Comparison of ENCODE assay signal across 8 cellular contexts in the genomic region with DNA sequence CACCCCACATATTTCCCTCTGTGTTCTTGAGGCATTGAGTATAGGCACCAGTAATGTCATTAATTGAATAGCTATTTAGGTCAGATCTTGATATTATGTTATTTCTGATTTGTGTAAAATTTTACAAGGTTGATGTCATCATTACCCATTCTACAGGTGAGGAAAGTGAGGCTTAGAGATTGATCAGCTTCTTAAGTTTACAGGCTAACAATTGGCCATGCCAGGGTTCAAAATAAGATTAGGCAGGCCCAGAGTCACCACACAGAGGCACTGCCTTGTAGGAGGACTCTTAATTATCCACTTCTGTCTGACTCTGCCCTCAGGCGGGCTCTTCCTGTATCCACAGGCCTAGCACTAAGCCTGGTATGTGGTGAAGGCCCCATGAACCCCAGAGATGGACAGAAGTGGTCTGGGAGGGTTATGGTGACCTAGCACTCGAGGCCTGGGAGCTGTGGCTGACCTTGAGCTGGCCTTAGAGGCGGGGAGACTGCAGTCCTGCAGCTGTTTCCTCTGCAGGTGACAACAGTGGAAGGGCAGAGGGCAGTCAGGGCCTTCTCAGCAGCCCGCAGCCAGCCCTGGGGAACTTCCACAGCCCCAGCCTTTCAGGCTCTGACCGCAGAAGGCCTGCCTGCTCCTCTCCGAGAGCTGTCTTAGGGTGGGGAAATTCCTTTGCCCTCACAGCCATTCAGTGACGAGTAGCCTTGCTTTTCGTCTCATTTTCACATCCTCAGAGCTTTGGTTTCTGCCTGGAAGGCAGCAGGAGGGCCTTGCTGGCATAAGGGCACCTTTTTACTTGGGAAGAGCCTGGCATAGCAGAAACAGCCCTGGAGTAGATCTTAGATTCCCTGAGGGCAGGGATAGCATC. TPM values are rescaled to one million over a fixed set of nuclear protein-coding genes. Genes with fewer than 3 reads are reported as not detected.
DNase-seq lines count a peak whose midpoint lies in the region; ATAC-seq and TF ChIP-seq lines count a peak whose summit lies in the region.

No MANE protein-coding gene starts in this region.

- POLR2A ChIA-PET in activated B cell treated with CpG ODN at 0.5 μM for 24 hours (lab: Charles Lee), result interaction anchor here (0.6 to 2.9 kb wide), 13 partner anchors 10 to 338 kb away, joined by 3 to 38 read pairs (median 3); a partner anchor contains a TSS

- H3K4me1 ChIP-seq in left lung, result peaks cover 0 to 11% of the 10 kb centered on the region in 2 donors

- H3K4me3 Mint-ChIP-seq in activated B cell treated with CpG ODN at 0.5 μM for 24 hours, result peak overlapping the region; percentile 35

- peaks cover 45% of the 10 kb centered on the region for H3K36me3 Mint-ChIP-seq in activated B cell treated with CpG ODN at 0.5 μM for 24 hours (ENCODE audit: low read depth)

- no peaks in the 10 kb centered on the region for H3K9me3 Mint-ChIP-seq in activated B cell treated with CpG ODN at 0.5 μM for 24 hours

- peaks cover 38% of the 10 kb centered on the region for H3K4me1 Mint-ChIP-seq in activated B cell treated with CpG ODN at 0.5 μM for 24 hours

- H3K27me3 Mint-ChIP-seq in activated B cell treated with CpG ODN at 0.5 μM for 24 hours, result no peaks in the 10 kb centered on the region

- no peaks in the 10 kb centered on the region for H3K9me3 ChIP-seq in left lung

- intact Hi-C loops in activated B cell treated with CpG ODN at 0.5 μM for 24 hours (cut with micrococcal nuclease) (loop anchor here (1.0 to 2.0 kb wide), 4 partner anchors 10 to 26 kb away; no protein-coding TSS in a partner anchor), left lung (cut with DNase I) (no loop called here)

- no peak overlapping the region for H3K4me3 ChIP-seq in left lung

- DNase-seq in activated B cell treated with CpG ODN at 0.5 μM for 24 hours, result peak; percentile 56
- DNase-seq in left lung, result no peak
- no peak for DNase-seq in NCI-H2227 (lab: John Stamatoyannopoulos, UW; ENCODE audit: unreplicated experiment)
- no peak for DNase-seq in NCI-H1930 (lab: John Stamatoyannopoulos, UW)
- no peak for DNase-seq in NCI-H2029 treated with DMSO at 0.1 percent for 48 hours (lab: John Stamatoyannopoulos, UW)
- DNase-seq in NCI-H524 treated with DMSO at 0.1 percent for 48 hours (lab: John Stamatoyannopoulos, UW), result no peak

- no peak for TF ChIP-seq CTCF in activated B cell treated with CpG ODN at 0.5 μM for 24 hours (IDR thresholded peaks at IDR 0.05)
- no peak for TF ChIP-seq CTCF in left lung (IDR thresholded peaks at IDR 0.05)

- H3K27me3 ChIP-seq in left lung, result no peaks in the 10 kb centered on the region

- peak overlapping the region in 1 of 2 donors; percentile 23 for H3K27ac ChIP-seq in left lung

- peaks cover 0 to 93% of the 10 kb centered on the region in 2 donors for H3K36me3 ChIP-seq in left lung

- peak overlapping the region; percentile 91 for H3K27ac Mint-ChIP-seq in activated B cell treated with CpG ODN at 0.5 μM for 24 hours

- CTCF ChIA-PET in activated B cell treated with CpG ODN at 0.5 μM for 24 hours (lab: Charles Lee), result interaction anchor here (0.8 to 2.6 kb wide), 5 partner anchors 18 to 50 kb away, joined by 3 to 17 read pairs (median 4); no protein-coding TSS in a partner anchor

- ATAC-seq in GM18861 (IDR thresholded peaks at IDR 0.05; ENCODE audit: unreplicated experiment) (peak; percentile 84), HG02840 (IDR thresholded peaks at IDR 0.05; ENCODE audit: low FRiP score, unreplicated experiment) (peak; percentile 83), activated B cell treated with CpG ODN at 0.5 μM for 24 hours (ENCODE audit: low read depth) (peak; percentile 97), left lung (peak; percentile 41)

RNA-seq across cellular contexts. Expression of a gene that starts 12.2 kb away (rescaled TPM):
- total RNA-seq in activated B cell treated with CpG ODN at 0.5 μM for 24 hours (27.1 and 30.3 TPM in 2 replicates), left lung (10 to 100 TPM; 22.8 to 33.4 TPM)

RNA-seq across cellular contexts. Expression of a gene that starts 24.2 kb away (rescaled TPM):
- total RNA-seq in activated B cell treated with CpG ODN at 0.5 μM for 24 hours (0.22 and 0.29 TPM in 2 replicates), left lung (100 to 1,000 TPM; 130 to 192 TPM)

RNA-seq across cellular contexts. Expression of a gene that starts 51.0 kb away (rescaled TPM):
- total RNA-seq in activated B cell treated with CpG ODN at 0.5 μM for 24 hours (29.6 and 35.4 TPM in 2 replicates), left lung (10 to 100 TPM; 15.4 to 16.9 TPM)

RNA-seq across cellular contexts. Expression of a gene that starts 51.4 kb away (rescaled TPM):
- total RNA-seq in activated B cell treated with CpG ODN at 0.5 μM for 24 hours (42.6 and 48.6 TPM in 2 replicates), left lung (10 to 100 TPM; 23.5 to 25.1 TPM)

Comparison
In these comparisons a context has a peak if more than half of its experiments do, and no peak if none do; other contexts are left out.
1. ATAC-seq: peak in every context shown above with its lines; median percentile 97 in activated B cell treated with CpG ODN at 0.5 μM for 24 hours; 84 in GM18861; 83 in HG02840; 41 in left lung.
2. RNA of a gene that starts 24.2 kb away (total RNA-seq): 130 to 192 TPM in left lung; 0.22 to 0.29 TPM in activated B cell treated with CpG ODN at 0.5 μM for 24 hours; every median in the first group is over 100 times any median in the second.